29 cellular contexts compared by ENCODE assay signal in the genomic region with DNA sequence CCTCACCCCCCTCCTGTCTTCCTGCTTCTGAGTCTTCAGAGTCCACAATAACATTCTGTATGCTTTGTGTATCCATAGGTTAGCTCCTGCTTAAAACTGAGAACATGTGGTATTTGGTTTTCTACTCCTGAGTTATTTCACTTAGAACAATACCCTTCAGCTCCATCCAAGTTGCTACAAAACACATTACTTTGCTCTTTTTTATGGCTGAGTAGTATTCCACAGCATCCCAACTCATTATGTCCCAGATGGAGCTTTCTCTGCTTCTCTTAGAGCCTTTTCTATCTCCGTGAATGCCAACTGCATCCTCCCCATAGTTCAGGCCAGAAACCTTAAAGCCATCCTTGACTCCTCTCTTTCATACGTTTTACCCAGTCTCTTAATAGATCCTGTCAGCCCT. TPM values are rescaled to one million over a fixed set of nuclear protein-coding genes. Genes with fewer than 3 reads are reported as not detected.
"Had no signal": no experiment of that assay in that cellular context is flagged by ENCODE, and none has a peak within 500 bp of the region (broad histone marks: within the 10 kb centered on the region; RNA-seq: fewer than 3 reads in every experiment).

No MANE protein-coding gene starts in this region.

- ATAC-seq: stimulated activated effector memory CD8-positive, alpha-beta T cell treated with anti-CD3 and anti-CD28 coated beads, Interleukin-12 subunit alpha, Interleukin-12 subunit beta, amount 100 ng/mL, for 72 hours; stimulated activated memory B cell treated with anti-CD40 and anti-IgM and Interleukin-4, amounts not matched to agents 10 μg/mL and 1 μg/mL and 100 μg/mL, for 72 hours; stimulated activated naive B cell treated with anti-CD40 and anti-IgM and Interleukin-4, amounts not matched to agents 10 μg/mL and 1 μg/mL and 100 μg/mL, for 72 hours; stimulated activated naive CD8-positive, alpha-beta T cell treated with anti-CD3 and anti-CD28 coated beads, Interleukin-15, amount 100 ng/mL, for 72 hours; stimulated activated naive CD8-positive, alpha-beta T cell treated with anti-CD3 and anti-CD28 coated beads, Interleukin-15, Interleukin-2, amounts not matched to agents 100 U/mL and 50 U/mL, for 24 hours; upper lobe of right lung had no signal

- H3K9me3 ChIP-seq: testis, thoracic aorta, thyroid gland, upper lobe of right lung, uterus, vagina had no signal

- DNase-seq: stimulated activated CD4-positive, alpha-beta T cell treated with anti-CD3 and anti-CD28 coated beads, Interleukin-2, amount 100 ng/mL, for 48 hours; stimulated activated CD4-positive, alpha-beta T cell treated with anti-CD3 and anti-CD28 coated beads, Interleukin-4, amount 100 ng/mL, for 1 hour; stimulated activated CD4-positive, alpha-beta T cell treated with anti-CD3 and anti-CD28 coated beads, Interleukin-4, amount 100 ng/mL, for 24 hours; stimulated activated CD4-positive, alpha-beta T cell treated with anti-CD3 and anti-CD28 coated beads, Interleukin-4, amount 100 ng/mL, for 4 hours; stimulated activated CD8-positive, alpha-beta memory T cell treated with anti-CD3 and anti-CD28 coated beads, Interleukin-4, amount 100 ng/mL, for 48 hours; stimulated activated naive B cell treated with anti-CD40 and anti-IgM and Interleukin-4, amounts not matched to agents 10 μg/mL and 1 μg/mL and 100 μg/mL, for 72 hours; stimulated activated naive CD4-positive, alpha-beta T cell; stimulated activated naive CD4-positive, alpha-beta T cell treated with Interleukin-2 at 50 U/mL for 16 hours; stimulated activated naive CD8-positive, alpha-beta T cell treated with anti-CD3 and anti-CD28 coated beads, Interleukin-15, amount 100 ng/mL, for 72 hours; stimulated activated naive CD8-positive, alpha-beta T cell treated with anti-CD3 and anti-CD28 coated beads, Interleukin-15, Interleukin-2, amounts not matched to agents 100 U/mL and 50 U/mL, for 24 hours; stomach; substantia nigra; testis; tibial artery; transverse colon; trophoblast cell; upper lobe of left lung; upper lobe of right lung; uterus had no signal

- H3K4me3 ChIP-seq: stomach, suprapubic skin, testis, thoracic aorta, thyroid gland, tibial artery, tibial nerve, transverse colon, upper lobe of left lung, upper lobe of right lung, uterus, vagina had no signal

- H3K27ac ChIP-seq: stomach, suprapubic skin, testis, thoracic aorta, thyroid gland, tibial artery, tibial nerve, transverse colon, upper lobe of left lung, upper lobe of right lung, uterus, vagina had no signal

- H3K4me1 ChIP-seq: suprapubic skin, testis, tibial artery, tibial nerve, upper lobe of left lung, upper lobe of right lung, uterus, vagina had no signal

- H3K36me3 ChIP-seq: stomach, suprapubic skin, thoracic aorta, thyroid gland, tibial artery, tibial nerve, transverse colon, upper lobe of left lung, upper lobe of right lung, uterus, vagina had no signal

RNA-seq across cellular contexts. Expression of a gene that starts 55.8 kb away (rescaled TPM):
- total RNA-seq: stomach, subcutaneous adipose tissue, thoracic aorta, thyroid gland, tibial nerve, upper lobe of right lung, ureter, urinary bladder, vagina had no signal
